22 cellular contexts compared by ENCODE assay signal in genomic region chr14:103002578-103003350, GRCh38. TPM values are rescaled to one million over a fixed set of nuclear protein-coding genes. Genes with fewer than 3 reads are reported as not detected.
DNase-seq lines count a peak whose midpoint lies in the region; ATAC-seq and TF ChIP-seq lines count a peak whose summit lies in the region.
"Had no signal": no experiment of that assay in that cellular context is flagged by ENCODE, and none has a peak within 500 bp of the region (broad histone marks: within the 10 kb centered on the region; RNA-seq: fewer than 3 reads in every experiment).

No MANE protein-coding gene starts in this region.

- H3K27ac ChIP-seq in DOHH2 (ENCODE audit: low read depth, low read length), result no peak overlapping the region
- no peak overlapping the region for H3K27ac ChIP-seq in liver (ENCODE audit: low read depth in 1 of 2, low read length in 2 of 2)
- no peak overlapping the region for H3K27ac ChIP-seq in WERI-Rb-1
- H3K27ac ChIP-seq: esophagus squamous epithelium, lower lobe of right lung, SJCRH30, upper lobe of right lung had no signal

- DNase-seq in Jurkat, Clone E6-1 (ENCODE audit: low read depth, low spot score), result peak; percentile 21
- DNase-seq in WTC11 (ENCODE audit: low spot score) (no peak), CD1c-positive myeloid dendritic cell (ENCODE audit: extremely low spot score) (no peak), NCI-H345 (lab: John Stamatoyannopoulos, UW) (no peak), WERI-Rb-1 (no peak)
- DNase-seq: activated naive CD8-positive, alpha-beta T cell treated with anti-CD3 and anti-CD28 coated beads, Interleukin-2, amount 50 U/mL, for 24 hours; COR-L47; esophagus squamous epithelium; KBM-7; lower lobe of right lung; NCI-H526; OCI-M1; right lobe of liver; SJCRH30; upper lobe of right lung had no signal

- no peaks in the 10 kb centered on the region for H3K4me1 Mint-ChIP-seq in WTC11
- H3K4me1 Mint-ChIP-seq: activated naive CD8-positive, alpha-beta T cell treated with anti-CD3 and anti-CD28 coated beads, Interleukin-2, amount 50 U/mL, for 24 hours had no signal

- POLR2A ChIA-PET in WTC11 (lab: Charles Lee), result no interaction called here

- ATAC-seq in WTC11, result no peak
- no peak for ATAC-seq in HG03025 (IDR thresholded peaks at IDR 0.05; ENCODE audit: low FRiP score, unreplicated experiment)
- ATAC-seq: activated naive CD8-positive, alpha-beta T cell treated with anti-CD3 and anti-CD28 coated beads, Interleukin-2, amount 50 U/mL, for 24 hours; lower lobe of right lung; upper lobe of right lung had no signal

- no peaks in the 10 kb centered on the region for H3K9me2 ChIP-seq in DOHH2 (replicated peaks; ENCODE audit: control insufficient read depth, low read length)

- H3K4me1 ChIP-seq in DOHH2 (ENCODE audit: control insufficient read depth, low read length) (peaks cover 13% of the 10 kb centered on the region), liver (ENCODE audit: control insufficient read depth in 4 of 4, insufficient read depth in 4 of 4, low read length in 3 of 4) (peaks cover 0 to 15% (median 2%) of the 10 kb centered on the region in 4 donors)
- H3K4me1 ChIP-seq: upper lobe of right lung had no signal

- TF ChIP-seq CTCF in DOHH2 (IDR thresholded peaks at IDR 0.05; ENCODE audit: low read depth, low read length, poor library complexity, severe bottlenecking) (peak; percentile 62), WTC11 (IDR thresholded peaks at IDR 0.05) (no peak; the same call in 1 of the 2 replicates), liver (IDR thresholded peaks at IDR 0.05; ENCODE audit: low read depth, low read length, missing input control) (no peak), WERI-Rb-1 (IDR thresholded peaks at IDR 0.05; ENCODE audit: low read depth, low read length) (no peak)

- H3K27ac Mint-ChIP-seq in WTC11, result 0 out of 2 replicates have a peak overlapping the region, but pooled peaks have one; percentile 32
- H3K27ac Mint-ChIP-seq: activated naive CD8-positive, alpha-beta T cell treated with anti-CD3 and anti-CD28 coated beads, Interleukin-2, amount 50 U/mL, for 24 hours; activated T-helper 2 cell treated with anti-CD3 and anti-CD28 coated beads, Interferon-gamma antibody, Interleukin-2, Interleukin-4, amounts not matched to agents 10 μg/mL and 5 μg/mL and 100 μg/mL, durations not matched to agents 14 hours and 24 hours and 36 hours; stimulated activated naive CD8-positive, alpha-beta T cell treated with anti-CD3 and anti-CD28 coated beads, Interleukin-15, Interleukin-2, amounts not matched to agents 100 ng/mL and 50 ng/mL, for 24 hours; T-helper 2 cell treated with Interferon-gamma antibody and Interleukin-4, amounts not matched to agents 5 μg/mL and 100 μg/mL, for 36 hours had no signal

- CTCF ChIA-PET in WTC11 (lab: Charles Lee), result interaction anchor here (0.6 to 1.9 kb wide), 3 partner anchors 8 to 389 kb away, joined by 3 to 5 read pairs (median 3); no protein-coding TSS in a partner anchor

- H3K4me2 ChIP-seq in DOHH2 (ENCODE audit: low read length), result peak overlapping the region; percentile 27; the same call in 1 of the 2 replicates

- H3K27me3 ChIP-seq in DOHH2 (ENCODE audit: control insufficient read depth, low read length) (no peaks in the 10 kb centered on the region), liver (ENCODE audit: control insufficient read depth in 4 of 4, insufficient read depth in 4 of 4, low read length in 3 of 4) (no peaks in the 10 kb centered on the region), WERI-Rb-1 (ENCODE audit: insufficient read depth, low read depth, severe bottlenecking) (no peaks in the 10 kb centered on the region)
- H3K27me3 ChIP-seq: dorsolateral prefrontal cortex, esophagus squamous epithelium, right lobe of liver, SJCRH30, upper lobe of right lung had no signal

- H3F3A ChIP-seq in DOHH2 (ENCODE audit: control insufficient read depth, insufficient read depth), result no peaks in the 10 kb centered on the region

- WGBS in liver, result 90% methylated on average over 22 of the region's 22 CpGs

- H3K36me3 Mint-ChIP-seq in WTC11, result peaks cover 33% of the 10 kb centered on the region

- no peaks in the 10 kb centered on the region for H4K20me1 ChIP-seq in DOHH2 (ENCODE audit: control insufficient read depth, insufficient read depth, low read depth, low read length)

- H3K4me3 Mint-ChIP-seq in WTC11, result no peak overlapping the region
- H3K4me3 Mint-ChIP-seq: activated naive CD8-positive, alpha-beta T cell treated with anti-CD3 and anti-CD28 coated beads, Interleukin-2, amount 50 U/mL, for 24 hours; stimulated activated naive CD8-positive, alpha-beta T cell treated with anti-CD3 and anti-CD28 coated beads, Interleukin-15, Interleukin-2, amounts not matched to agents 100 ng/mL and 50 ng/mL, for 24 hours; T-helper 2 cell treated with Interferon-gamma antibody and Interleukin-4, amounts not matched to agents 5 μg/mL and 100 μg/mL, for 36 hours had no signal

- H3K79me2 ChIP-seq in DOHH2 (ENCODE audit: control insufficient read depth, low read length), result no peaks in the 10 kb centered on the region

- no peaks in the 10 kb centered on the region for H3K36me3 ChIP-seq in DOHH2 (ENCODE audit: control insufficient read depth, low read length)
- H3K36me3 ChIP-seq in liver (ENCODE audit: control insufficient read depth in 4 of 4, insufficient read depth in 3 of 4, low read depth in 1 of 4, low read length in 3 of 4), result peaks cover 4 to 30% (median 22%) of the 10 kb centered on the region in 4 donors
- peaks cover 28% of the 10 kb centered on the region for H3K36me3 ChIP-seq in WERI-Rb-1

- no peak overlapping the region for H3K9ac ChIP-seq in liver (ENCODE audit: low read depth in 1 of 2, low read length in 2 of 2)

- H3K9me3 Mint-ChIP-seq in WTC11, result no peaks in the 10 kb centered on the region
- H3K9me3 Mint-ChIP-seq: activated naive CD8-positive, alpha-beta T cell treated with anti-CD3 and anti-CD28 coated beads, Interleukin-2, amount 50 U/mL, for 24 hours; activated T-helper 2 cell treated with anti-CD3 and anti-CD28 coated beads, Interferon-gamma antibody, Interleukin-2, Interleukin-4, amounts not matched to agents 10 μg/mL and 5 μg/mL and 100 μg/mL, durations not matched to agents 14 hours and 24 hours and 36 hours; stimulated activated naive CD8-positive, alpha-beta T cell treated with anti-CD3 and anti-CD28 coated beads, Interleukin-15, Interleukin-2, amounts not matched to agents 100 ng/mL and 50 ng/mL, for 24 hours; T-helper 2 cell treated with Interferon-gamma antibody and Interleukin-4, amounts not matched to agents 5 μg/mL and 100 μg/mL, for 36 hours had no signal

- no peaks in the 10 kb centered on the region for H3K27me3 Mint-ChIP-seq in WTC11 (ENCODE audit: low read depth)
- H3K27me3 Mint-ChIP-seq: activated naive CD8-positive, alpha-beta T cell treated with anti-CD3 and anti-CD28 coated beads, Interleukin-2, amount 50 U/mL, for 24 hours; stimulated activated naive CD8-positive, alpha-beta T cell treated with anti-CD3 and anti-CD28 coated beads, Interleukin-15, Interleukin-2, amounts not matched to agents 100 ng/mL and 50 ng/mL, for 24 hours had no signal

- no peaks in the 10 kb centered on the region for H3K9me3 ChIP-seq in DOHH2 (ENCODE audit: control insufficient read depth, insufficient read depth, low read length)
- no peaks in the 10 kb centered on the region for H3K9me3 ChIP-seq in liver (ENCODE audit: control insufficient read depth in 4 of 4, low read length in 3 of 4)
- no peaks in the 10 kb centered on the region for H3K9me3 ChIP-seq in WERI-Rb-1 (ENCODE audit: severe bottlenecking)
- H3K9me3 ChIP-seq: esophagus squamous epithelium, lower lobe of right lung, right lobe of liver, SJCRH30, upper lobe of right lung had no signal

- H3K4me3 ChIP-seq in DOHH2 (ENCODE audit: low read length) (no peak overlapping the region), liver (ENCODE audit: low read depth in 1 of 3, low read length in 3 of 3) (no peak overlapping the region), WERI-Rb-1 (ENCODE audit: low read depth, low read length) (no peak overlapping the region)
- H3K4me3 ChIP-seq in Jurkat, Clone E6-1 (ENCODE audit: low read length), result no peak overlapping the region
- H3K4me3 ChIP-seq: dorsolateral prefrontal cortex, esophagus squamous epithelium, lower lobe of right lung, right lobe of liver, SJCRH30, upper lobe of right lung had no signal

- no peak for TF ChIP-seq RAD21 in liver (IDR thresholded peaks at IDR 0.05)

TF ChIP-seq in WTC11, 78 proteins besides CTCF, POLR2A, EP300 and RAD21:
- no peak for TF ChIP-seq CBFB (CRISPR knock-in tag; IDR thresholded peaks at IDR 0.05; ENCODE audit: low read depth)

TF ChIP-seq in liver, 16 proteins besides CTCF, POLR2A, EP300 and RAD21:
- TF ChIP-seq ATF3 (IDR thresholded peaks at IDR 0.05) (no peak), SP1 (IDR thresholded peaks at IDR 0.05) (peak; percentile 19)

RNA-seq across cellular contexts. Expression of gene CDC42BPB, which starts 54.6 kb away (rescaled TPM):
- polyA plus RNA-seq in Jurkat, Clone E6-1 (2012; ENCODE audit: insufficient read depth, insufficient read length), result 6.6 TPM
- 87.1 to 96.9 TPM (median 87.3 TPM) in 3 replicates for total RNA-seq in WTC11 (2021)
- 10 to 100 TPM; 35.2 to 78.7 TPM for total RNA-seq in liver
- polyA plus RNA-seq in liver, result 10 to 100 TPM in 1 of 2 donors, 1 to 10 TPM in 1; 4.1 to 24.3 TPM
